Comparison of ENCODE assay signal across 8 cellular contexts in the genomic region with DNA sequence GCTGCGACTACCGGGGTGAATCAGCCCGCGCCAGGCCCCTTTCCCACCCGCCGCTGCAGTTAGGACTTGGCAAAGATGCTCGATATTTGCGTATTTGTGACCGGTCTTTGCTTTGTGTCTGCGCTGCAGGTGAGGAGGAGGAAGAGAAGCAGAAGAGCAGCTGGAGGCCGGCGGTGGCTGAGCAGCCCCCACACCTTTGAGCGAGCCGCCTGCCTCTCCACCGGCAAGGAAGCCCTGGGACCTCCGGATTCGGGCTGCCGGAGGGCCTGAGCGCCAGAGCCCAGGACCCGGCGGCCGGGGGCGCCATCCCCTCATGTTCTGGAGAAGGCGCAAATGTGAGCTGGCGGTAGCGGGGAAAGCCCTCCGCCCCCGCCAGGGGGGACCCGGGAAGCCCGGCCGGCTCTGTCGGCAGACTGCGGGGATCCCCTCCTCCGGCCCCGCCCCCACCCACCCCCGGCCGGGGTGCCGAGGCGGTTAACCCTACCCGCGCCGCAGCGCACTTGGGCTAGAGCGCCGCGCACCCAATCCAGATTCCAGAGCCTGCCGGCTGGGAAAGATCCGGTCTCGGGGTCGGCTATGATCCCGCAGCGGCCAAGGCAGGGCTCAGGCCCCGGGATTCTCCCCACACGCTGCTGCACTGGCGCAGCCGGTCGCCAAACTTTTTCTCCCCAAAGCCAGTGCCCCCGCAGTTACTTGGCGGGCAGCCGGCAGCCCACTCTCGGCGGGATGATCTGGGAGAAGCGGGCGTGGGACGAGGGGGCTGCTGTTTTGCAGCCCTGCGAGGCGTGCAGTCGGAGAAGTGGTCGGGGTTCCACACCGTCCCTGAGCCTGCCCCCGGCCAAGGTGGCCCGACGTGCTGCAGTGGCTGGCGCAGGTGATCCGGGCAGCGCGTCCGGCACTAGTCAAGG. TPM values are rescaled to one million over a fixed set of nuclear protein-coding genes. Genes with fewer than 3 reads are reported as not detected.
DNase-seq lines count a peak whose midpoint lies in the region; ATAC-seq and TF ChIP-seq lines count a peak whose summit lies in the region.

No MANE protein-coding gene starts in this region.

- H3K4me1 Mint-ChIP-seq in CD14-positive monocyte: no peaks in the 10 kb centered on the region

- peak overlapping the region; percentile 46 for H3K4me3 ChIP-seq in HEK293 (ENCODE audit: low read depth, low read length)
- peak overlapping the region; percentile 47 for H3K4me3 ChIP-seq in epithelial cell of esophagus (ENCODE audit: low read length)
- peak overlapping the region; percentile 55 to 77 for H3K4me3 ChIP-seq in muscle layer of colon (ENCODE audit: low read depth in 1 of 2, low read length in 2 of 2)

- H3K4me3 Mint-ChIP-seq in CD14-positive monocyte: peak overlapping the region in 1 of 2 donors; percentile 89

- H3K36me3 Mint-ChIP-seq in CD14-positive monocyte: peaks cover 0 to 3% of the 10 kb centered on the region in 2 donors

- no peaks in the 10 kb centered on the region for H3K9me3 ChIP-seq in HEK293 (ENCODE audit: control insufficient read depth, insufficient read depth, low read depth, low read length)
- no peaks in the 10 kb centered on the region for H3K9me3 ChIP-seq in muscle layer of colon (ENCODE audit: low read length)

- H3K27me3 ChIP-seq in muscle layer of colon (ENCODE audit: control insufficient read depth in 1 of 2, insufficient read depth in 2 of 2, low read length in 2 of 2): peaks cover 4 to 28% of the 10 kb centered on the region in 2 donors

- H3K27me3 Mint-ChIP-seq in CD14-positive monocyte (ENCODE audit: low read depth in 3 of 3): peaks cover 68 to 76% (median 70%) of the 10 kb centered on the region in 3 donors

- H3K27ac Mint-ChIP-seq in CD14-positive monocyte: no peak overlapping the region

- H3K4me1 ChIP-seq in HEK293 (ENCODE audit: control insufficient read depth, insufficient read depth, low read length) (no peaks in the 10 kb centered on the region), muscle layer of colon (ENCODE audit: insufficient read depth, low read length) (peaks cover 8% of the 10 kb centered on the region)

- DNase-seq in GM10266 (ENCODE audit: extremely low spot score) (peak; percentile 75), NCI-H748 (lab: John Stamatoyannopoulos, UW; ENCODE audit: unreplicated experiment) (peak; percentile 61), epithelial cell of esophagus (ENCODE audit: low read depth) (no peak), CD14-positive monocyte (ENCODE audit: low spot score) (no peak), A172 (ENCODE audit: low spot score) (no peak)

- no peak overlapping the region for H3K27ac ChIP-seq in HEK293 (ENCODE audit: extremely low read depth, low read depth, low read length)
- H3K27ac ChIP-seq in muscle layer of colon (ENCODE audit: low read depth, low read length): peak overlapping the region; percentile 78

- no peak for ATAC-seq in GM19467 (IDR thresholded peaks at IDR 0.05; ENCODE audit: unreplicated experiment)

- TF ChIP-seq CTCF in GM10266 (IDR thresholded peaks at IDR 0.05; ENCODE audit: control insufficient read depth, insufficient read depth, low read depth, missing control alignments): peak; percentile 34
- TF ChIP-seq CTCF in HEK293 (tag by site-specific recombination; IDR thresholded peaks at IDR 0.05): no peak
- TF ChIP-seq CTCF in epithelial cell of esophagus (IDR thresholded peaks at IDR 0.05; ENCODE audit: insufficient read depth, low read depth, low read length, missing control alignments): no peak
- no peak for TF ChIP-seq CTCF in CD14-positive monocyte (IDR thresholded peaks at IDR 0.05)

- POLR2A ChIA-PET in HEK293 (lab: Yijun Ruan, JAX): no interaction called here

- intact Hi-C loops in CD14-positive monocyte (cut with micrococcal nuclease): no loop called here

- CTCF ChIA-PET in HEK293 (lab: Yijun Ruan, JAX): no interaction called here

- no peak overlapping the region for H3K9ac ChIP-seq in muscle layer of colon (ENCODE audit: low read length)

- H3K9me3 Mint-ChIP-seq in CD14-positive monocyte: peaks cover 0 to 7% (median 2%) of the 10 kb centered on the region in 7 donors

- H3K36me3 ChIP-seq in HEK293 (ENCODE audit: control insufficient read depth in 2 of 2, insufficient read depth in 1 of 2, low read length in 2 of 2) (no peaks in the 10 kb centered on the region), muscle layer of colon (ENCODE audit: insufficient read depth, low read length) (no peaks in the 10 kb centered on the region)

TF ChIP-seq in HEK293, 187 proteins besides CTCF, POLR2A, EP300 and RAD21 (continues in another document):
- TF ChIP-seq ZNF132 (tag by site-specific recombination; IDR thresholded peaks at IDR 0.05; ENCODE audit: borderline replicate concordance): no peak
- TF ChIP-seq, protein P1, sequence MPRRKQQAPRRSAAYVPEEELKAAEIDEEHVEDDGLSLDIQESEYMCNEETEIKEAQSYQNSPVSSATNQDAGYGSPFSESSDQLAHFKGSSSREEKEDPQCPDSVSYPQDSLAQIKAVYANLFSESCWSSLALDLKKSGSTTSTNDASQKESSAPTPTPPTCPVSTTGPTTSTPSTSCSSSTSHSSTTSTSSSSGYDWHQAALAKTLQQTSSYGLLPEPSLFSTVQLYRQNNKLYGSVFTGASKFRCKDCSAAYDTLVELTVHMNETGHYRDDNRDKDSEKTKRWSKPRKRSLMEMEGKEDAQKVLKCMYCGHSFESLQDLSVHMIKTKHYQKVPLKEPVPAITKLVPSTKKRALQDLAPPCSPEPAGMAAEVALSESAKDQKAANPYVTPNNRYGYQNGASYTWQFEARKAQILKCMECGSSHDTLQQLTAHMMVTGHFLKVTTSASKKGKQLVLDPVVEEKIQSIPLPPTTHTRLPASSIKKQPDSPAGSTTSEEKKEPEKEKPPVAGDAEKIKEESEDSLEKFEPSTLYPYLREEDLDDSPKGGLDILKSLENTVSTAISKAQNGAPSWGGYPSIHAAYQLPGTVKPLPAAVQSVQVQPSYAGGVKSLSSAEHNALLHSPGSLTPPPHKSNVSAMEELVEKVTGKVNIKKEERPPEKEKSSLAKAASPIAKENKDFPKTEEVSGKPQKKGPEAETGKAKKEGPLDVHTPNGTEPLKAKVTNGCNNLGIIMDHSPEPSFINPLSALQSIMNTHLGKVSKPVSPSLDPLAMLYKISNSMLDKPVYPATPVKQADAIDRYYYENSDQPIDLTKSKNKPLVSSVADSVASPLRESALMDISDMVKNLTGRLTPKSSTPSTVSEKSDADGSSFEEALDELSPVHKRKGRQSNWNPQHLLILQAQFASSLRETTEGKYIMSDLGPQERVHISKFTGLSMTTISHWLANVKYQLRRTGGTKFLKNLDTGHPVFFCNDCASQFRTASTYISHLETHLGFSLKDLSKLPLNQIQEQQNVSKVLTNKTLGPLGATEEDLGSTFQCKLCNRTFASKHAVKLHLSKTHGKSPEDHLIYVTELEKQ (tag by site-specific recombination; IDR thresholded peaks at IDR 0.05; ENCODE audit: borderline replicate concordance): no peak
- TF ChIP-seq ZNF555 (tag by site-specific recombination; conservative IDR thresholded peaks at IDR 0.05): no peak
- TF ChIP-seq, protein P2, sequence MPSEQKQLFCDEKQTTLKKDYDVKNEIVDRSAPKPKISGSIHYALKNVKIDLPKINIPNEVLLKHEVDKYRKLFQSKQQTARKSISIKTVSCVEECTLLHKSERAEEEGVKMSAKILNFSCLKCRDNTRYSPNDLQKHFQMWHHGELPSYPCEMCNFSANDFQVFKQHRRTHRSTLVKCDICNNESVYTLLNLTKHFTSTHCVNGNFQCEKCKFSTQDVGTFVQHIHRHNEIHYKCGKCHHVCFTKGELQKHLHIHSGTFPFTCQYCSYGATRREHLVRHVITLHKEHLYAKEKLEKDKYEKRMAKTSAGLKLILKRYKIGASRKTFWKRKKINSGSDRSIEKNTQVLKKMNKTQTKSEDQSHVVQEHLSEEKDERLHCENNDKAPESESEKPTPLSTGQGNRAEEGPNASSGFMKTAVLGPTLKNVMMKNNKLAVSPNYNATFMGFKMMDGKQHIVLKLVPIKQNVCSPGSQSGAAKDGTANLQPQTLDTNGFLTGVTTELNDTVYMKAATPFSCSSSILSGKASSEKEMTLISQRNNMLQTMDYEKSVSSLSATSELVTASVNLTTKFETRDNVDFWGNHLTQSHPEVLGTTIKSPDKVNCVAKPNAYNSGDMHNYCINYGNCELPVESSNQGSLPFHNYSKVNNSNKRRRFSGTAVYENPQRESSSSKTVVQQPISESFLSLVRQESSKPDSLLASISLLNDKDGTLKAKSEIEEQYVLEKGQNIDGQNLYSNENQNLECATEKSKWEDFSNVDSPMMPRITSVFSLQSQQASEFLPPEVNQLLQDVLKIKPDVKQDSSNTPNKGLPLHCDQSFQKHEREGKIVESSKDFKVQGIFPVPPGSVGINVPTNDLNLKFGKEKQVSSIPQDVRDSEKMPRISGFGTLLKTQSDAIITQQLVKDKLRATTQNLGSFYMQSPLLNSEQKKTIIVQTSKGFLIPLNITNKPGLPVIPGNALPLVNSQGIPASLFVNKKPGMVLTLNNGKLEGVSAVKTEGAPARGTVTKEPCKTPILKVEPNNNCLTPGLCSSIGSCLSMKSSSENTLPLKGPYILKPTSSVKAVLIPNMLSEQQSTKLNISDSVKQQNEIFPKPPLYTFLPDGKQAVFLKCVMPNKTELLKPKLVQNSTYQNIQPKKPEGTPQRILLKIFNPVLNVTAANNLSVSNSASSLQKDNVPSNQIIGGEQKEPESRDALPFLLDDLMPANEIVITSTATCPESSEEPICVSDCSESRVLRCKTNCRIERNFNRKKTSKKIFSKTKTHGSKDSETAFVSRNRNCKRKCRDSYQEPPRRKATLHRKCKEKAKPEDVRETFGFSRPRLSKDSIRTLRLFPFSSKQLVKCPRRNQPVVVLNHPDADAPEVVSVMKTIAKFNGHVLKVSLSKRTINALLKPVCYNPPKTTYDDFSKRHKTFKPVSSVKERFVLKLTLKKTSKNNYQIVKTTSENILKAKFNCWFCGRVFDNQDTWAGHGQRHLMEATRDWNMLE (tag by site-specific recombination; conservative IDR thresholded peaks at IDR 0.05; ENCODE audit: low read depth): no peak
- TF ChIP-seq ZNF223 (tag by site-specific recombination; IDR thresholded peaks at IDR 0.05): peak; percentile 95; the same call in 1 of the 2 replicates
- TF ChIP-seq ZNF394 (tag by site-specific recombination; IDR thresholded peaks at IDR 0.05; ENCODE audit: borderline replicate concordance): peak; percentile 43; the same call in 1 of the 2 replicates
- TF ChIP-seq, protein P3, sequence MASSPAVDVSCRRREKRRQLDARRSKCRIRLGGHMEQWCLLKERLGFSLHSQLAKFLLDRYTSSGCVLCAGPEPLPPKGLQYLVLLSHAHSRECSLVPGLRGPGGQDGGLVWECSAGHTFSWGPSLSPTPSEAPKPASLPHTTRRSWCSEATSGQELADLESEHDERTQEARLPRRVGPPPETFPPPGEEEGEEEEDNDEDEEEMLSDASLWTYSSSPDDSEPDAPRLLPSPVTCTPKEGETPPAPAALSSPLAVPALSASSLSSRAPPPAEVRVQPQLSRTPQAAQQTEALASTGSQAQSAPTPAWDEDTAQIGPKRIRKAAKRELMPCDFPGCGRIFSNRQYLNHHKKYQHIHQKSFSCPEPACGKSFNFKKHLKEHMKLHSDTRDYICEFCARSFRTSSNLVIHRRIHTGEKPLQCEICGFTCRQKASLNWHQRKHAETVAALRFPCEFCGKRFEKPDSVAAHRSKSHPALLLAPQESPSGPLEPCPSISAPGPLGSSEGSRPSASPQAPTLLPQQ (tag by site-specific recombination; IDR thresholded peaks at IDR 0.05): no peak

RNA-seq across cellular contexts. Expression of a gene that starts 0.8 kb away (rescaled TPM):
- polyA plus RNA-seq in CD14-positive monocyte: not detected
- not detected in 2 replicates for total RNA-seq in A172 (2014; rRNA removed; shearing (Covaris generic))

Comparison
In these comparisons a context has a peak if more than half of its experiments do, and no peak if none do; other contexts are left out.
1. DNase-seq: peak in GM10266 (single experiment) and NCI-H748 (single experiment); none in epithelial cell of esophagus (single experiment), CD14-positive monocyte (single experiment) and A172 (single experiment).
2. Peak in every context shown above with its lines, with median percentiles within 50 percentile points of each other: H3K4me3 ChIP-seq.